In genomic region chr7:6384327-6384726, GRCh38 we compare ENCODE assay signal across 2 cellular contexts.
TF ChIP-seq lines count a peak whose summit lies in the region.

No MANE protein-coding gene starts in this region.

TF ChIP-seq in HCT116, 20 proteins besides CTCF, POLR2A, EP300 and RAD21:
- TF ChIP-seq ZFX (IDR thresholded peaks at IDR 0.05) (no peak), SP1 (IDR thresholded peaks at IDR 0.05; ENCODE audit: low read depth) (no peak), ZNF274 (IDR thresholded peaks at IDR 0.05; ENCODE audit: low read depth, low read length) (no peak), SIN3A (IDR thresholded peaks at IDR 0.05; ENCODE audit: low read depth) (no peak), CEBPB (IDR thresholded peaks at IDR 0.05; ENCODE audit: low read depth) (no peak), YY1 (IDR thresholded peaks at IDR 0.05; ENCODE audit: extremely low read depth, insufficient replicate concordance, low read depth, low read length) (no peak), POLR2AphosphoS5 (IDR thresholded peaks at IDR 0.05; ENCODE audit: low read depth, low read length) (no peak)
- TF ChIP-seq, protein P1, sequence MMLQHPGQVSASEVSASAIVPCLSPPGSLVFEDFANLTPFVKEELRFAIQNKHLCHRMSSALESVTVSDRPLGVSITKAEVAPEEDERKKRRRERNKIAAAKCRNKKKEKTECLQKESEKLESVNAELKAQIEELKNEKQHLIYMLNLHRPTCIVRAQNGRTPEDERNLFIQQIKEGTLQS (IDR thresholded peaks at IDR 0.05), result no peak
- TF ChIP-seq, protein P2, sequence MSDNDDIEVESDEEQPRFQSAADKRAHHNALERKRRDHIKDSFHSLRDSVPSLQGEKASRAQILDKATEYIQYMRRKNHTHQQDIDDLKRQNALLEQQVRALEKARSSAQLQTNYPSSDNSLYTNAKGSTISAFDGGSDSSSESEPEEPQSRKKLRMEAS (IDR thresholded peaks at IDR 0.05), result no peak

TF ChIP-seq in HepG2, 621 proteins besides CTCF, POLR2A, EP300 and RAD21:
- no peak for TF ChIP-seq ZNF569 (CRISPR knock-in tag; IDR thresholded peaks at IDR 0.05; ENCODE audit: borderline replicate concordance)
- TF ChIP-seq AHR (CRISPR knock-in tag; IDR thresholded peaks at IDR 0.05), result no peak
- no peak for TF ChIP-seq ZC3H4 (CRISPR knock-in tag; IDR thresholded peaks at IDR 0.05; ENCODE audit: borderline replicate concordance)
- no peak for TF ChIP-seq ZNF280B (CRISPR knock-in tag; IDR thresholded peaks at IDR 0.05; ENCODE audit: borderline replicate concordance)
- no peak for TF ChIP-seq ZNF589 (CRISPR knock-in tag; conservative IDR thresholded peaks at IDR 0.05)
- TF ChIP-seq ZNF235 (CRISPR knock-in tag; IDR thresholded peaks at IDR 0.05; ENCODE audit: borderline replicate concordance), result no peak
- no peak for TF ChIP-seq ZNF343 (CRISPR knock-in tag; IDR thresholded peaks at IDR 0.05)
- TF ChIP-seq, protein P3, sequence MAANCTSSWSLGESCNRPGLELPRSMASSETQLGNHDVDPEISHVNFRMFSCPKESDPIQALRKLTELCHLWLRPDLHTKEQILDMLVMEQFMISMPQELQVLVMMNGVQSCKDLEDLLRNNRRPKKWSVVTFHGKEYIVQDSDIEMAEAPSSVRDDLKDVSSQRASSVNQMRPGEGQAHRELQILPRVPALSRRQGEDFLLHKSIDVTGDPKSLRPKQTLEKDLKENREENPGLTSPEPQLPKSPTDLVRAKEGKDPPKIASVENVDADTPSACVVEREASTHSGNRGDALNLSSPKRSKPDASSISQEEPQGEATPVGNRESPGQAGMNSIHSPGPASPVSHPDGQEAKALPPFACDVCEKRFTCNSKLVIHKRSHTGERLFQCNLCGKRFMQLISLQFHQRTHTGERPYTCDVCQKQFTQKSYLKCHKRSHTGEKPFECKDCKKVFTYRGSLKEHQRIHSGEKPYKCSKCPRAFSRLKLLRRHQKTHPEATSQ (CRISPR knock-in tag; IDR thresholded peaks at IDR 0.05; ENCODE audit: borderline replicate concordance), result no peak
- TF ChIP-seq HBP1 (CRISPR knock-in tag; IDR thresholded peaks at IDR 0.05; ENCODE audit: low read depth), result no peak
